ENCODE assay signal across 21 cellular contexts in the genomic region with DNA sequence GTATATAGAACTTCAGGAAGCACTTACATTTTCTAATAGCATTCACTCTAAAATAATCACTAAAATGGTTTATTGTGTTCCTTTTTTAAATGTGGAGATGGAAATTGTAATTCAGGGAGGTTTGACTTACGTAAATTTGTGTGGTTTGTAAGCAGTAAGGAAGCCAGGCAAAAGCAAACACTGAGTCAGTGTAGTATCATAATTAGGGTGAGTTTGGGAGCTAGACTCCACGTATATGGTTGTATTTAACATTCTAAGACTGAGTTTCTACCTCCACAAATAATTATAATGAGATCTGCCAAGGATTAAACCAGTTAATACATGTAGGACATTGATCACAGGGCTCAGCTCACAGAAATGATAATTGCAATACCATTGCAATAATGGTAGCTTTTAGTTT.
"Had no signal": no experiment of that assay in that cellular context is flagged by ENCODE, and none has a peak within 500 bp of the region (broad histone marks: within the 10 kb centered on the region; RNA-seq: fewer than 3 reads in every experiment).

No MANE protein-coding gene starts in this region.

- H3K9ac ChIP-seq: neural progenitor cell had no signal

- DNase-seq: effector CD4-positive, alpha-beta T cell; gastrocnemius medialis; heart right ventricle; hypothalamus; islet precursor cell; nucleus accumbens; ovary; sigmoid colon; stimulated activated naive CD4-positive, alpha-beta T cell; stomach; substantia nigra; transverse colon had no signal

- H3K27ac Mint-ChIP-seq: memory B cell; mesothelial cell of epicardium; natural killer cell treated with Interleukin-12 subunit alpha and Interleukin-12 subunit beta and Interleukin-15 and Interleukin-18, amount 100 ng/mL, for 72 hours; neural progenitor cell had no signal

- H3K27me3 Mint-ChIP-seq: memory B cell; natural killer cell treated with Interleukin-12 subunit alpha and Interleukin-12 subunit beta and Interleukin-15 and Interleukin-18, amount 100 ng/mL, for 72 hours had no signal

- H3K4me2 ChIP-seq: neural progenitor cell had no signal

- H3K36me3 Mint-ChIP-seq: memory B cell; mesothelial cell of epicardium; natural killer cell treated with Interleukin-12 subunit alpha and Interleukin-12 subunit beta and Interleukin-15 and Interleukin-18, amount 100 ng/mL, for 72 hours; neural progenitor cell had no signal

- H3K4me1 Mint-ChIP-seq: memory B cell, mesothelial cell of epicardium, neural progenitor cell had no signal

- H3K4me3 ChIP-seq: coronary artery, esophagus muscularis mucosa, gastrocnemius medialis, heart right ventricle, neural progenitor cell, ovary, right atrium auricular region, sigmoid colon, skin epidermis, stomach, thoracic aorta, transverse colon had no signal

- H3K9me3 ChIP-seq: esophagus muscularis mucosa, gastrocnemius medialis, ovary, right atrium auricular region, sigmoid colon, stomach, thoracic aorta, transverse colon had no signal

- H3K36me3 ChIP-seq: esophagus muscularis mucosa, gastrocnemius medialis, heart right ventricle, neural progenitor cell, ovary, right atrium auricular region, sigmoid colon, stomach, thoracic aorta, transverse colon had no signal

- ATAC-seq: gastrocnemius medialis; heart right ventricle; natural killer cell treated with Interleukin-12 subunit alpha and Interleukin-12 subunit beta and Interleukin-15 and Interleukin-18, amount 100 ng/mL, for 72 hours had no signal

- H3K27ac ChIP-seq: coronary artery, esophagus muscularis mucosa, gastrocnemius medialis, heart right ventricle, neural progenitor cell, ovary, right atrium auricular region, sigmoid colon, skin epidermis, stomach, thoracic aorta, transverse colon had no signal

- H3K4me1 ChIP-seq: esophagus muscularis mucosa, gastrocnemius medialis, heart right ventricle, neural progenitor cell, right atrium auricular region, sigmoid colon, stomach, transverse colon had no signal

- H3K9me3 Mint-ChIP-seq: mesothelial cell of epicardium; natural killer cell treated with Interleukin-12 subunit alpha and Interleukin-12 subunit beta and Interleukin-15 and Interleukin-18, amount 100 ng/mL, for 72 hours; neural progenitor cell had no signal

- H2AFZ ChIP-seq: neural progenitor cell had no signal

- H3K4me3 Mint-ChIP-seq: memory B cell; mesothelial cell of epicardium; natural killer cell treated with Interleukin-12 subunit alpha and Interleukin-12 subunit beta and Interleukin-15 and Interleukin-18, amount 100 ng/mL, for 72 hours; neural progenitor cell had no signal

- H3K27me3 ChIP-seq: esophagus muscularis mucosa, gastrocnemius medialis, heart right ventricle, neural progenitor cell, ovary, right atrium auricular region, sigmoid colon, stomach, transverse colon had no signal
